ENCODE assay signal across 9 cellular contexts in the genomic region with DNA sequence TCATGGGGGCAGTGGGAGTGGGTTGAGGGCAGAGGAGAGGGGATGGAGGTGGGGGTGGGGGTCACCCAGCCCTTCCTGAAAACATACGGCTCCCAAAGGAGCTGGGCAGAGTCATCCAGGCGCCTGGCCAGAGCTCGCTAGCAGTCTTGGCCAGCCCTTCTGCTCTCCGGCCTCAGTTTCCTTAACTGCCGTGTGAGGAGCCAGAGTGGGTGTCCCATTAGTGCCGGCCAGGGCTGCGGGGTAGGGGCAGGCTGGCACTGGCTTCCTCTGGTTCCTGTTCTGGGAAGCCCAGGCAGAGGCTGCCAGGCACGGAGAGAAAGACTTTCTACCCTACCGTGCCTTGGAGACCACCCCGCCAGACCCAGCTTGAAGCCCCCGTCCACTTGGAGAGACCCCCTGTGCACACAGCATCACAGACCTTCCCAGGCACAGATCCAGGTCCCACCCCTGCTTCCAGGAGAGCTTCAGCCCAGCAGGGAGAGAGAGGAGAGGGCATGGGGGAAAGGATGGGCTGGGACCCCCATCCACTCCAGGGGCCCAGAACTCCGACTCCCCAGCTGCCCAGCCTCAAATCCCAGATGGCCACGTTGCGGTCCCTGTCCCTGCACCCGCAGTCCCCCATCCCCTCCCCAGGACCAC.
DNase-seq lines count a peak whose midpoint lies in the region; ATAC-seq, FAIRE-seq and TF ChIP-seq lines count a peak whose summit lies in the region.
"Had no signal": no experiment of that assay in that cellular context is flagged by ENCODE, and none has a peak within 500 bp of the region (broad histone marks: within the 10 kb centered on the region; RNA-seq: fewer than 3 reads in every experiment).

No MANE protein-coding gene starts in this region.

- H3K4me1 ChIP-seq in H9 (ENCODE audit: insufficient read depth, low read length), result no peaks in the 10 kb centered on the region
- H3K4me1 ChIP-seq in kidney (ENCODE audit: control insufficient read depth in 1 of 2, insufficient read depth in 1 of 2, low read depth in 1 of 2, low read length in 2 of 2), result peaks cover 33 to 52% of the 10 kb centered on the region in 2 donors

- no peak overlapping the region for H3K18ac ChIP-seq in H9 (ENCODE audit: insufficient read length, low read depth, low read length)

- no peak overlapping the region for H2BK12ac ChIP-seq in H9 (ENCODE audit: insufficient read length, low read depth, low read length)

- ATAC-seq in stimulated activated effector memory CD8-positive, alpha-beta T cell treated with anti-CD3 and anti-CD28 coated beads, Interleukin-12 subunit alpha, Interleukin-12 subunit beta, amount 100 ng/mL, for 72 hours, result no peak
- ATAC-seq in HG03521 (IDR thresholded peaks at IDR 0.05; ENCODE audit: unreplicated experiment) (no peak), GM19351 (IDR thresholded peaks at IDR 0.05; ENCODE audit: unreplicated experiment) (no peak), HG03442 (IDR thresholded peaks at IDR 0.05; ENCODE audit: unreplicated experiment) (no peak)

- H3K14ac ChIP-seq in H9 (ENCODE audit: insufficient read depth, low read length), result peak overlapping the region; percentile 17; the same call in 1 of the 2 replicates

- no peaks in the 10 kb centered on the region; the same call in 1 of the 2 replicates for H3K27me3 Mint-ChIP-seq in H9 (ENCODE audit: low read depth)
- H3K27me3 Mint-ChIP-seq: activated naive CD8-positive, alpha-beta T cell had no signal

- peaks cover 6 to 7% of the 10 kb centered on the region in 2 donors for H3K36me3 ChIP-seq in kidney (ENCODE audit: control insufficient read depth in 1 of 2, insufficient read depth in 2 of 2, low read length in 2 of 2)

- peaks cover 4 to 26% (median 18%) of the 10 kb centered on the region in 3 experiments; a peak in 5 of 7 replicates for H3K36me3 Mint-ChIP-seq in H9 (ENCODE audit: insufficient read depth in 1 of 3, low read depth in 3 of 3)
- peaks cover 52% of the 10 kb centered on the region for H3K36me3 Mint-ChIP-seq in stimulated activated effector memory CD8-positive, alpha-beta T cell treated with anti-CD3 and anti-CD28 coated beads, Interleukin-12 subunit alpha, Interleukin-12 subunit beta, amount 100 ng/mL, for 72 hours
- H3K36me3 Mint-ChIP-seq: activated naive CD8-positive, alpha-beta T cell had no signal

- no peak for FAIRE-seq in kidney (lab: Jason Lieb, UNC)

- TF ChIP-seq CTCF in H9 (conservative IDR thresholded peaks at IDR 0.05) (no peak), kidney (IDR thresholded peaks at IDR 0.05; ENCODE audit: borderline replicate concordance, extremely low read depth, insufficient read depth) (no peak)

- H3K27me3 ChIP-seq in H9 (ENCODE audit: insufficient read depth, low read length), result no peaks in the 10 kb centered on the region

- peak overlapping the region; percentile 38 to 63; a peak in 4 of 5 replicates for H3K4me3 Mint-ChIP-seq in H9
- peak overlapping the region; percentile 51 for H3K4me3 Mint-ChIP-seq in stimulated activated effector memory CD8-positive, alpha-beta T cell treated with anti-CD3 and anti-CD28 coated beads, Interleukin-12 subunit alpha, Interleukin-12 subunit beta, amount 100 ng/mL, for 72 hours

- DNase-seq in H9 (no peak), kidney (no peak), HuH-7 (ENCODE audit: low spot score) (no peak)
- no peak for DNase-seq in stimulated activated effector memory CD8-positive, alpha-beta T cell treated with anti-CD3 and anti-CD28 coated beads, Interleukin-12 subunit alpha, Interleukin-12 subunit beta, amount 100 ng/mL, for 72 hours (ENCODE audit: low spot score in 2 of 2)

- peak overlapping the region; percentile 59 to 70 for H3K4me3 ChIP-seq in kidney (ENCODE audit: low read length in 2 of 2)

- H2AK5ac ChIP-seq in H9 (ENCODE audit: insufficient read length, low read length), result no peak overlapping the region

- H4K8ac ChIP-seq in H9 (replicated peaks; ENCODE audit: insufficient read length, low read depth, low read length), result no peak overlapping the region

- no peak overlapping the region for H2BK20ac ChIP-seq in H9 (ENCODE audit: low read depth, low read length, poor library complexity, severe bottlenecking)

- no peak overlapping the region for H4K5ac ChIP-seq in H9 (ENCODE audit: insufficient read length, low read depth, low read length)

- no peak overlapping the region for H3K56ac ChIP-seq in H9 (ENCODE audit: insufficient read length, low read depth, low read length)

- no peak overlapping the region for H3K27ac ChIP-seq in H9 (ENCODE audit: insufficient read length, low read depth, low read length)
- peak overlapping the region; percentile 24 for H3K27ac ChIP-seq in adipose tissue (ENCODE audit: low read depth, low read length)
- peak overlapping the region; percentile 87 to 89 for H3K27ac ChIP-seq in kidney (ENCODE audit: low read depth in 2 of 2, low read length in 2 of 2)

- H3K9ac ChIP-seq in H9 (ENCODE audit: extremely low read depth, insufficient read length, low read length) (no peak overlapping the region), kidney (ENCODE audit: low read length in 2 of 2) (peak overlapping the region; percentile 63 to 91)

- H3K4ac ChIP-seq in H9 (ENCODE audit: low read depth, low read length), result no peak overlapping the region

- H3K9me3 ChIP-seq in H9 (ENCODE audit: control insufficient read depth, low read depth, low read length) (no peaks in the 10 kb centered on the region), kidney (ENCODE audit: control insufficient read depth in 1 of 2, low read length in 2 of 2) (no peaks in the 10 kb centered on the region)

- H2BK15ac ChIP-seq in H9 (ENCODE audit: low read depth, low read length), result no peak overlapping the region

- WGBS in H9 (ENCODE audit: extremely low coverage, insufficient read length, low lambda C conversion rate), result no CpG with 5 or more reads among the region's 15 CpGs
- 22 to 52% (median 46%) methylated on average over 14 to 15 of the region's 15 CpGs for WGBS in adipose tissue, 3 donors

- H3T11ph ChIP-seq in H9 (ENCODE audit: low read length), result no peak overlapping the region

- H3K79me1 ChIP-seq in H9 (ENCODE audit: insufficient read depth, low read depth, low read length, poor library complexity, severe bottlenecking), result no peaks in the 10 kb centered on the region

- H2BK5ac ChIP-seq in H9 (ENCODE audit: insufficient read length, low read length), result no peak overlapping the region

- H3K23me2 ChIP-seq in H9 (ENCODE audit: insufficient read length, low read depth, low read length, poor library complexity, severe bottlenecking), result no peaks in the 10 kb centered on the region

- no peak overlapping the region for H3K23ac ChIP-seq in H9 (ENCODE audit: insufficient read length, low read depth, low read length)

- peaks cover 12 to 19% of the 10 kb centered on the region in 2 experiments for H3K4me1 Mint-ChIP-seq in H9
- peaks cover 44% of the 10 kb centered on the region for H3K4me1 Mint-ChIP-seq in stimulated activated effector memory CD8-positive, alpha-beta T cell treated with anti-CD3 and anti-CD28 coated beads, Interleukin-12 subunit alpha, Interleukin-12 subunit beta, amount 100 ng/mL, for 72 hours

- no peaks in the 10 kb centered on the region for H3K79me2 ChIP-seq in H9 (ENCODE audit: insufficient read depth, low read length)

- no peak overlapping the region for H3K4me2 ChIP-seq in H9 (ENCODE audit: insufficient read depth, insufficient read length, low read length)

- no peaks in the 10 kb centered on the region for H4K20me1 ChIP-seq in H9 (ENCODE audit: control insufficient read depth, insufficient read depth, insufficient read length)

- H2AFZ ChIP-seq in H9 (ENCODE audit: low read length), result no peak overlapping the region

- no peak overlapping the region for H4K91ac ChIP-seq in H9 (ENCODE audit: insufficient read length, low read depth, low read length)

- H3K9me3 Mint-ChIP-seq in H9, result no peaks in the 10 kb centered on the region
- no peaks in the 10 kb centered on the region for H3K9me3 Mint-ChIP-seq in stimulated activated effector memory CD8-positive, alpha-beta T cell treated with anti-CD3 and anti-CD28 coated beads, Interleukin-12 subunit alpha, Interleukin-12 subunit beta, amount 100 ng/mL, for 72 hours

- no peak overlapping the region for H3K27ac Mint-ChIP-seq in H9
- peak overlapping the region; percentile 34 for H3K27ac Mint-ChIP-seq in stimulated activated effector memory CD8-positive, alpha-beta T cell treated with anti-CD3 and anti-CD28 coated beads, Interleukin-12 subunit alpha, Interleukin-12 subunit beta, amount 100 ng/mL, for 72 hours
- H3K27ac Mint-ChIP-seq: activated naive CD8-positive, alpha-beta T cell had no signal

- intact Hi-C loops in kidney (cut with DNase I), result no loop called here

- H2BK120ac ChIP-seq in H9 (ENCODE audit: low read depth, low read length, poor library complexity, severe bottlenecking), result no peak overlapping the region
